Comparison of ENCODE assay signal across 1 cellular context in genomic region chr13:43284162-43284561, GRCh38.
TF ChIP-seq lines count a peak whose summit lies in the region.

No MANE protein-coding gene starts in this region.

TF ChIP-seq in GM23338, 12 proteins besides CTCF, POLR2A, EP300 and RAD21 (continued from another document):
- no peak for TF ChIP-seq ZNF462 (CRISPR knock-in tag; IDR thresholded peaks at IDR 0.05)
- TF ChIP-seq REST (IDR thresholded peaks at IDR 0.05; ENCODE audit: unreplicated experiment): no peak
- no peak for TF ChIP-seq STAT1 (IDR thresholded peaks at IDR 0.05; ENCODE audit: unreplicated experiment)
- TF ChIP-seq ZNF114 (CRISPR knock-in tag; IDR thresholded peaks at IDR 0.05): no peak
- no peak for TF ChIP-seq ETS1 (IDR thresholded peaks at IDR 0.05)
